In the genomic region with DNA sequence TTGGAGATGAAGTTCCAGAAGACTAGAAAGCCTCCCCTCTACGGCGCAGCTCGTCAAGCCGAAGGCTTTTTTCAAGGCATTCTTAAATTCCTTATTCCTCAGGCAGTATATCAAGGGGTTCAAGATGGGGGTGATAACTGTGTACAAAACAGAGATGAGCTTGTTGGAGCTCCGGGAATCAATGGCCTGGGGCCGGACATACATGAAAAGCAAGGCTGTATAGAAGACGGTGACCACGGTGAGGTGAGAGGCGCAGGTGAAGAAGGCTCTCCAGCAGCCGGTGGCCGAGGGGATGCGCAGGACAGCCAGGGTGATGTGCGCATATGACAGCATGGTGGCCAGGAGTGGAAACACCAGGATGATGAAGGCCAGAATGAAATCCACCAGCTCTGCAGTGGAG, we compare ENCODE assay signal across 40 cellular contexts. TPM values are rescaled to one million over a fixed set of nuclear protein-coding genes. Genes with fewer than 3 reads are reported as not detected.
"Had no signal": no experiment of that assay in that cellular context is flagged by ENCODE, and none has a peak within 500 bp of the region (broad histone marks: within the 10 kb centered on the region; RNA-seq: fewer than 3 reads in every experiment).

No MANE protein-coding gene starts in this region.

- ATAC-seq: activated CD8-positive, alpha-beta T cell treated with anti-CD3 and anti-CD28 coated beads for 36 hours; activated naive CD4-positive, alpha-beta T cell treated with anti-CD3 and anti-CD28 coated beads, Interleukin-2, amount 50 U/mL, for 72 hours; activated T-cell treated with anti-CD3 and anti-CD28 coated beads, Interleukin-2, amount 50 U/mL, for 4 hours; activated T-cell treated with anti-CD3 and anti-CD28 coated beads, Interleukin-2, amount 50 U/mL, for 72 hours; activated T-helper 17 cell treated with anti-CD3 and anti-CD28 coated beads, Interleukin-2, amount 50 U/mL, for 72 hours had no signal

- H3K27me3 ChIP-seq: cardiac muscle cell had no signal

- H3K4me3 Mint-ChIP-seq: activated B cell treated with CpG ODN at 0.5 μM for 24 hours; activated CD4-positive, alpha-beta memory T cell treated with anti-CD3 and anti-CD28 coated beads for 36 hours; activated CD4-positive, alpha-beta T cell treated with anti-CD3 and anti-CD28 coated beads, Interleukin-2, amount 10 ng/mL, durations not matched to agents 24 days and 14 days; activated CD8-positive, alpha-beta T cell treated with anti-CD3 and anti-CD28 coated beads for 36 hours; activated naive CD4-positive, alpha-beta T cell treated with anti-CD3 and anti-CD28 coated beads for 36 hours; activated naive CD8-positive, alpha-beta T cell treated with anti-CD3 and anti-CD28 coated beads for 36 hours; activated T-cell treated with anti-CD3 and anti-CD28 coated beads, Interleukin-2, amount 50 U/mL, for 4 hours; activated T-cell treated with anti-CD3 and anti-CD28 coated beads, Interleukin-2, amount 50 U/mL, for 72 hours; activated T-helper 1 cell treated with anti-CD3 and anti-CD28 coated beads, Interleukin-12 subunit alpha, Interleukin-12 subunit beta, Interleukin-2, Interleukin-4 antibody, amounts not matched to agents 30 ng/mL and 10 ng/mL and 1 ng/mL, durations not matched to agents 14 hours and 24 hours and 36 hours; activated T-helper 17 cell treated with anti-CD3 and anti-CD28 coated beads, Interleukin-2, amount 50 U/mL, for 72 hours; brain; central memory CD8-positive, alpha-beta T cell; T-helper 1 cell treated with Interleukin-12 subunit alpha and Interleukin-12 subunit beta and Interleukin-4 antibody, amounts not matched to agents 30 μg/mL and 1 μg/mL, for 36 hours; T-helper 2 cell treated with Interferon-gamma antibody and Interleukin-4, amounts not matched to agents 5 μg/mL and 100 μg/mL, for 36 hours had no signal

- H3K27ac Mint-ChIP-seq: activated B cell treated with CpG ODN at 0.5 μM for 24 hours; activated CD4-positive, alpha-beta memory T cell treated with anti-CD3 and anti-CD28 coated beads for 36 hours; activated CD4-positive, alpha-beta T cell treated with anti-CD3 and anti-CD28 coated beads, Interleukin-2, amount 10 ng/mL, durations not matched to agents 24 days and 14 days; activated CD8-positive, alpha-beta T cell treated with anti-CD3 and anti-CD28 coated beads for 36 hours; activated naive CD4-positive, alpha-beta T cell treated with anti-CD3 and anti-CD28 coated beads for 36 hours; activated naive CD4-positive, alpha-beta T cell treated with anti-CD3 and anti-CD28 coated beads, Interleukin-2, amount 50 U/mL, for 72 hours; activated naive CD8-positive, alpha-beta T cell treated with anti-CD3 and anti-CD28 coated beads for 36 hours; activated T-cell treated with anti-CD3 and anti-CD28 coated beads, Interleukin-2, amount 50 U/mL, for 72 hours; activated T-helper 1 cell treated with anti-CD3 and anti-CD28 coated beads, Interleukin-12 subunit alpha, Interleukin-12 subunit beta, Interleukin-2, Interleukin-4 antibody, amounts not matched to agents 30 ng/mL and 10 ng/mL and 1 ng/mL, durations not matched to agents 14 hours and 24 hours and 36 hours; activated T-helper 17 cell treated with anti-CD3 and anti-CD28 coated beads, Interleukin-2, amount 50 U/mL, for 72 hours; brain; T-helper 1 cell treated with Interleukin-12 subunit alpha and Interleukin-12 subunit beta and Interleukin-4 antibody, amounts not matched to agents 30 μg/mL and 1 μg/mL, for 36 hours; T-helper 2 cell treated with Interferon-gamma antibody and Interleukin-4, amounts not matched to agents 5 μg/mL and 100 μg/mL, for 36 hours had no signal

- H3K4me1 ChIP-seq: adrenal gland had no signal

- H3K4me1 Mint-ChIP-seq: activated B cell treated with CpG ODN at 0.5 μM for 24 hours; activated CD4-positive, alpha-beta T cell treated with anti-CD3 and anti-CD28 coated beads, Interleukin-2, amount 10 ng/mL, durations not matched to agents 24 days and 14 days; activated naive CD8-positive, alpha-beta T cell treated with anti-CD3 and anti-CD28 coated beads for 36 hours; activated T-helper 17 cell treated with anti-CD3 and anti-CD28 coated beads, Interleukin-2, amount 50 U/mL, for 72 hours; brain; central memory CD8-positive, alpha-beta T cell had no signal

- H3K9me3 ChIP-seq: adrenal gland had no signal

- H3K27ac ChIP-seq: adrenal gland, cardiac muscle cell, VCaP had no signal

- H3K36me3 ChIP-seq: adrenal gland, cardiac muscle cell had no signal

- H3K4me3 ChIP-seq: adrenal gland, cardiac muscle cell had no signal

- FAIRE-seq: TTC549 had no signal

- DNase-seq: activated B cell treated with CpG ODN at 0.5 μM for 24 hours; activated CD4-positive, alpha-beta memory T cell treated with anti-CD3 and anti-CD28 coated beads for 36 hours; activated CD4-positive, alpha-beta T cell treated with anti-CD3 and anti-CD28 coated beads for 4 hours; activated CD4-positive, alpha-beta T cell treated with anti-CD3 and anti-CD28 coated beads, Interleukin-2, amount 10 ng/mL, durations not matched to agents 24 days and 14 days; activated CD4-positive, alpha-beta T cell treated with anti-CD3 and anti-CD28 coated beads, Interleukin-2, amount 50 U/mL, for 1 hour; activated CD4-positive, alpha-beta T cell treated with anti-CD3 and anti-CD28 coated beads, Interleukin-2, amount 50 U/mL, for 4 hours; activated CD4-positive, CD25-positive, alpha-beta regulatory T cell treated with anti-CD3 and anti-CD28 coated beads, Interleukin-2, amount 50 U/mL, for 72 hours; activated CD8-positive, alpha-beta memory T cell treated with anti-CD3 and anti-CD28 coated beads, Interleukin-2, amount 50 U/mL, for 4 hours; activated CD8-positive, alpha-beta T cell treated with anti-CD3 and anti-CD28 coated beads for 36 hours; activated effector memory CD4-positive, alpha-beta T cell treated with anti-CD3 and anti-CD28 coated beads, Interleukin-2, amount 50 U/mL, for 16 hours; activated gamma-delta T cell treated with Interleukin-2 at 50 U/mL for 16 hours; activated naive CD4-positive, alpha-beta T cell; activated naive CD4-positive, alpha-beta T cell treated with anti-CD3 and anti-CD28 coated beads for 36 hours; activated naive CD4-positive, alpha-beta T cell treated with anti-CD3 and anti-CD28 coated beads, Interleukin-2, amount 50 U/mL, for 16 hours; activated naive CD8-positive, alpha-beta T cell treated with anti-CD3 and anti-CD28 coated beads for 36 hours; activated T-cell treated with anti-CD3 and anti-CD28 coated beads for 4 hours; activated T-cell treated with anti-CD3 and anti-CD28 coated beads, Interleukin-2, amount 50 U/mL, for 1 hour; activated T-cell treated with anti-CD3 and anti-CD28 coated beads, Interleukin-2, amount 50 U/mL, for 4 hours; activated T-cell treated with anti-CD3 and anti-CD28 coated beads, Interleukin-2, amount 50 U/mL, for 72 hours; adrenal gland; amniotic stem cell; aorta; caudate nucleus; cerebellar nuclear complex; T-helper 1 cell; T-helper 2 cell; T-helper 9 cell had no signal

- H3K9me3 Mint-ChIP-seq: activated B cell treated with CpG ODN at 0.5 μM for 24 hours; activated CD4-positive, alpha-beta memory T cell treated with anti-CD3 and anti-CD28 coated beads for 36 hours; activated CD4-positive, alpha-beta T cell treated with anti-CD3 and anti-CD28 coated beads, Interleukin-2, amount 10 ng/mL, durations not matched to agents 24 days and 14 days; activated CD8-positive, alpha-beta T cell treated with anti-CD3 and anti-CD28 coated beads for 36 hours; activated naive CD4-positive, alpha-beta T cell treated with anti-CD3 and anti-CD28 coated beads for 36 hours; activated naive CD4-positive, alpha-beta T cell treated with anti-CD3 and anti-CD28 coated beads, Interleukin-2, amount 50 U/mL, for 72 hours; activated naive CD8-positive, alpha-beta T cell treated with anti-CD3 and anti-CD28 coated beads for 36 hours; activated T-cell treated with anti-CD3 and anti-CD28 coated beads, Interleukin-2, amount 50 U/mL, for 4 hours; activated T-cell treated with anti-CD3 and anti-CD28 coated beads, Interleukin-2, amount 50 U/mL, for 72 hours; activated T-helper 1 cell treated with anti-CD3 and anti-CD28 coated beads, Interleukin-12 subunit alpha, Interleukin-12 subunit beta, Interleukin-2, Interleukin-4 antibody, amounts not matched to agents 30 ng/mL and 10 ng/mL and 1 ng/mL, durations not matched to agents 14 hours and 24 hours and 36 hours; activated T-helper 17 cell treated with anti-CD3 and anti-CD28 coated beads, Interleukin-2, amount 50 U/mL, for 72 hours; brain; central memory CD8-positive, alpha-beta T cell; T-helper 1 cell treated with Interleukin-12 subunit alpha and Interleukin-12 subunit beta and Interleukin-4 antibody, amounts not matched to agents 30 μg/mL and 1 μg/mL, for 36 hours; T-helper 2 cell treated with Interferon-gamma antibody and Interleukin-4, amounts not matched to agents 5 μg/mL and 100 μg/mL, for 36 hours had no signal

- H3K36me3 Mint-ChIP-seq: activated CD4-positive, alpha-beta memory T cell treated with anti-CD3 and anti-CD28 coated beads for 36 hours; activated naive CD4-positive, alpha-beta T cell treated with anti-CD3 and anti-CD28 coated beads, Interleukin-2, amount 50 U/mL, for 72 hours; activated naive CD8-positive, alpha-beta T cell treated with anti-CD3 and anti-CD28 coated beads for 36 hours; brain had no signal

RNA-seq across cellular contexts. Expression of gene OR6B3, which starts 8.2 kb away (rescaled TPM):
- total RNA-seq: activated B cell treated with CpG ODN at 0.5 μM for 24 hours; activated CD4-positive, alpha-beta memory T cell treated with anti-CD3 and anti-CD28 coated beads for 36 hours; activated CD4-positive, alpha-beta T cell treated with anti-CD3 and anti-CD28 coated beads, Interleukin-2, amount 10 ng/mL, durations not matched to agents 24 days and 14 days; activated CD8-positive, alpha-beta memory T cell treated with anti-CD3 and anti-CD28 coated beads for 36 hours; activated CD8-positive, alpha-beta T cell treated with anti-CD3 and anti-CD28 coated beads for 36 hours; activated naive CD4-positive, alpha-beta T cell treated with anti-CD3 and anti-CD28 coated beads for 36 hours; activated naive CD4-positive, alpha-beta T cell treated with anti-CD3 and anti-CD28 coated beads, Interleukin-2, amount 50 U/mL, for 72 hours; activated naive CD8-positive, alpha-beta T cell treated with anti-CD3 and anti-CD28 coated beads for 36 hours; activated T-cell treated with anti-CD3 and anti-CD28 coated beads, Interleukin-2, amount 50 U/mL, for 4 hours; activated T-cell treated with anti-CD3 and anti-CD28 coated beads, Interleukin-2, amount 50 U/mL, for 72 hours; activated T-helper 1 cell treated with anti-CD3 and anti-CD28 coated beads, Interleukin-12 subunit alpha, Interleukin-12 subunit beta, Interleukin-2, Interleukin-4 antibody, amounts not matched to agents 30 ng/mL and 10 ng/mL and 1 ng/mL, durations not matched to agents 14 hours and 24 hours and 36 hours; activated T-helper 17 cell treated with anti-CD3 and anti-CD28 coated beads, Interleukin-2, amount 50 U/mL, for 72 hours; adrenal gland; aorta; bronchial epithelial cell; cardiac muscle cell; chondrocyte had no signal

RNA-seq across cellular contexts. Expression of gene OR6B2, which starts 14.9 kb away (rescaled TPM):
- total RNA-seq: activated B cell treated with CpG ODN at 0.5 μM for 24 hours; activated CD4-positive, alpha-beta memory T cell treated with anti-CD3 and anti-CD28 coated beads for 36 hours; activated CD4-positive, alpha-beta T cell treated with anti-CD3 and anti-CD28 coated beads, Interleukin-2, amount 10 ng/mL, durations not matched to agents 24 days and 14 days; activated CD8-positive, alpha-beta memory T cell treated with anti-CD3 and anti-CD28 coated beads for 36 hours; activated CD8-positive, alpha-beta T cell treated with anti-CD3 and anti-CD28 coated beads for 36 hours; activated naive CD4-positive, alpha-beta T cell treated with anti-CD3 and anti-CD28 coated beads for 36 hours; activated naive CD4-positive, alpha-beta T cell treated with anti-CD3 and anti-CD28 coated beads, Interleukin-2, amount 50 U/mL, for 72 hours; activated naive CD8-positive, alpha-beta T cell treated with anti-CD3 and anti-CD28 coated beads for 36 hours; activated T-cell treated with anti-CD3 and anti-CD28 coated beads, Interleukin-2, amount 50 U/mL, for 4 hours; activated T-cell treated with anti-CD3 and anti-CD28 coated beads, Interleukin-2, amount 50 U/mL, for 72 hours; activated T-helper 1 cell treated with anti-CD3 and anti-CD28 coated beads, Interleukin-12 subunit alpha, Interleukin-12 subunit beta, Interleukin-2, Interleukin-4 antibody, amounts not matched to agents 30 ng/mL and 10 ng/mL and 1 ng/mL, durations not matched to agents 14 hours and 24 hours and 36 hours; activated T-helper 17 cell treated with anti-CD3 and anti-CD28 coated beads, Interleukin-2, amount 50 U/mL, for 72 hours; adrenal gland; aorta; bronchial epithelial cell; cardiac muscle cell; chondrocyte had no signal
